Comparison of ENCODE assay signal across 8 cellular contexts in the genomic region with DNA sequence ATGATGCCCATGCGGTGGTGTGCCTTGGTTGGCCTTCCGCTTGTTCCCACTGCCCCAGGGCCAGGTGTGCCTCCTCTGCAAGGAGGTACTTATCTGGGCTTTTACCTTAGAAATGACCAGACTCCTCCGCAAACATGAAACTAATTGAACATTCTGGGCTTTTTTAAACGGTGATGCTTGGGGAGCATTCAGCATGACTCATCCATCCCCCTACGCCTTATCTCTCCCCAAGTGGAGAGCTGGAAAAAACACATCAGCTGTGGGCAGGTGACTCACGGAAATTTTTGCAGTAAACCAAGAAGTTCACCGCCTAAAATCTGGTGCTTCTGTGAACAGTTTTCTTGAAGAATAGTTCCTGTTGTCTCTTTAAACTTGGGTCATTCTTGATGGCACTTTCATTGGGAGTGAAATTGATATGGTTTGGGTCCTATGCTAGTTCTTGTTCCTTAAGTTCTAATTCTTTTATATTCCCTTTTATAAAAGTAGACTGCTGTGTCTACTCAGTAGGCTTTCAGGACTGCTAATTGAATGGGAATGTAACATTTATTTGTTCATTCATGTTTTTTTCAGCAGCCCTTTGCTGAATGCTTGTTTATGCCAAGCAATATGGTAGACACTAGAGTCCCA. TPM values are rescaled to one million over a fixed set of nuclear protein-coding genes. Genes with fewer than 3 reads are reported as not detected.
A peak's percentile ranks its signal among the peaks of the same experiment; 100 is the strongest.
DNase-seq lines count a peak whose midpoint lies in the region; ATAC-seq and TF ChIP-seq lines count a peak whose summit lies in the region.

No MANE protein-coding gene starts in this region.

- no peaks in the 10 kb centered on the region for H3K27me3 Mint-ChIP-seq in HFFc6 (ENCODE audit: insufficient read depth)
- no peaks in the 10 kb centered on the region for H3K27me3 Mint-ChIP-seq in activated CD8-positive, alpha-beta T cell treated with anti-CD3 and anti-CD28 coated beads, Interleukin-2, amount 10 ng/mL, durations not matched to agents 7 days and 5 days (ENCODE audit: low read depth)

- peak overlapping the region; percentile 86 for H3K27ac Mint-ChIP-seq in HFFc6
- peak overlapping the region; percentile 88 for H3K27ac Mint-ChIP-seq in activated CD8-positive, alpha-beta T cell treated with anti-CD3 and anti-CD28 coated beads, Interleukin-2, amount 10 ng/mL, durations not matched to agents 7 days and 5 days

- DNase-seq in HFFc6 (peak; percentile 88), DMS 273 (lab: John Stamatoyannopoulos, UW; ENCODE audit: unreplicated experiment) (no peak)
- peak; percentile 71 for DNase-seq in activated CD8-positive, alpha-beta T cell treated with anti-CD3 and anti-CD28 coated beads, Interleukin-2, amount 10 ng/mL, durations not matched to agents 7 days and 5 days
- DNase-seq in effector CD4-positive, alpha-beta T cell = peak; percentile 29
- peak; percentile 52 for DNase-seq in stimulated activated CD8-positive, alpha-beta memory T cell treated with anti-CD3 and anti-CD28 coated beads, Interleukin-12 subunit alpha, Interleukin-12 subunit beta, amount 100 ng/mL, for 24 hours (ENCODE audit: extremely low read depth)

- peaks cover 55% of the 10 kb centered on the region for H3K36me3 Mint-ChIP-seq in HFFc6 (ENCODE audit: low read depth)
- peaks cover 93% of the 10 kb centered on the region for H3K36me3 Mint-ChIP-seq in activated CD8-positive, alpha-beta T cell treated with anti-CD3 and anti-CD28 coated beads, Interleukin-2, amount 10 ng/mL, durations not matched to agents 7 days and 5 days (ENCODE audit: low read depth)

- ATAC-seq in activated CD8-positive, alpha-beta T cell treated with anti-CD3 and anti-CD28 coated beads, Interleukin-2, amount 10 ng/mL, durations not matched to agents 7 days and 5 days = peak; percentile 51
- no peak for ATAC-seq in HG03378 (IDR thresholded peaks at IDR 0.05; ENCODE audit: unreplicated experiment)
- no peak for ATAC-seq in GM19324 (IDR thresholded peaks at IDR 0.05; ENCODE audit: low FRiP score, unreplicated experiment)
- ATAC-seq in GM18870 (IDR thresholded peaks at IDR 0.05; ENCODE audit: unreplicated experiment) = no peak

- H3K9me3 Mint-ChIP-seq in HFFc6 = no peaks in the 10 kb centered on the region
- peaks cover 12% of the 10 kb centered on the region for H3K9me3 Mint-ChIP-seq in activated CD8-positive, alpha-beta T cell treated with anti-CD3 and anti-CD28 coated beads, Interleukin-2, amount 10 ng/mL, durations not matched to agents 7 days and 5 days (ENCODE audit: insufficient read depth)

- POLR2A ChIA-PET in activated CD8-positive, alpha-beta T cell treated with anti-CD3 and anti-CD28 coated beads, Interleukin-2, amount 10 ng/mL, durations not matched to agents 7 days and 5 days (lab: Charles Lee) = interaction anchor here (1.5 to 3.2 kb wide), 4 partner anchors 8 to 40 kb away, joined by 6 to 11 read pairs (median 10); partner anchors contain the start of gene SFXN1

- CTCF ChIA-PET in activated CD8-positive, alpha-beta T cell treated with anti-CD3 and anti-CD28 coated beads, Interleukin-2, amount 10 ng/mL, durations not matched to agents 7 days and 5 days (lab: Charles Lee) = interaction anchor here (1.0 to 3.9 kb wide), 5 partner anchors 9 to 53 kb away, joined by 3 to 22 read pairs (median 4); no protein-coding TSS in a partner anchor

- no peak for TF ChIP-seq CTCF in HFFc6 (IDR thresholded peaks at IDR 0.05)

- peaks cover 25% of the 10 kb centered on the region for H3K4me1 Mint-ChIP-seq in HFFc6 (ENCODE audit: low read depth)
- H3K4me1 Mint-ChIP-seq in activated CD8-positive, alpha-beta T cell treated with anti-CD3 and anti-CD28 coated beads, Interleukin-2, amount 10 ng/mL, durations not matched to agents 7 days and 5 days (ENCODE audit: low read depth) = peaks cover 89% of the 10 kb centered on the region

- peak overlapping the region; percentile 71 for H3K4me3 Mint-ChIP-seq in HFFc6
- peak overlapping the region; percentile 8 for H3K4me3 Mint-ChIP-seq in activated CD8-positive, alpha-beta T cell treated with anti-CD3 and anti-CD28 coated beads, Interleukin-2, amount 10 ng/mL, durations not matched to agents 7 days and 5 days

RNA-seq across cellular contexts. Expression of gene SFXN1, which starts 39.6 kb away (rescaled TPM):
- total RNA-seq in HFFc6 (2021; fragmentation: NEBNext Ultra II Directional; extraction: Animal tissue kit (Norgen Biotek cat#: 25700)) = 10 to 100 TPM; 60.8 to 83.0 (median 74.6) TPM
- 100 to 1,000 TPM; 261 to 271 TPM for total RNA-seq in activated CD8-positive, alpha-beta T cell treated with anti-CD3 and anti-CD28 coated beads, Interleukin-2, amount 10 ng/mL, durations not matched to agents 7 days and 5 days
